ENCODE assay signal across 18 cellular contexts in genomic region chr10:68043030-68043429, GRCh38. TPM values are rescaled to one million over a fixed set of nuclear protein-coding genes. Genes with fewer than 3 reads are reported as not detected.
DNase-seq lines count a peak whose midpoint lies in the region; ATAC-seq, FAIRE-seq and TF ChIP-seq lines count a peak whose summit lies in the region.
"Had no signal": no experiment of that assay in that cellular context is flagged by ENCODE, and none has a peak within 500 bp of the region (broad histone marks: within the 10 kb centered on the region; RNA-seq: fewer than 3 reads in every experiment).

No MANE protein-coding gene starts in this region.

- CTCF ChIA-PET in PC-3 (lab: Charles Lee), result no interaction called here
- CTCF ChIA-PET in CD4-positive, alpha-beta memory T cell (lab: Charles Lee; ENCODE audit: partially characterized antibody), result no interaction called here

- H3K36me3 ChIP-seq in PC-3 (ENCODE audit: low read depth, low read length) (peaks cover 27% of the 10 kb centered on the region), fibroblast of lung (ENCODE audit: control insufficient read depth, insufficient read depth, low read length) (peaks cover 2% of the 10 kb centered on the region)
- peaks cover 13% of the 10 kb centered on the region for H3K36me3 ChIP-seq in CD4-positive, alpha-beta memory T cell (ENCODE audit: insufficient read depth, low read length)

- TF ChIP-seq CTCF in PC-3 (conservative IDR thresholded peaks at IDR 0.05; ENCODE audit: low read depth, low read length), result no peak
- no peak for TF ChIP-seq CTCF in fibroblast of lung (conservative IDR thresholded peaks at IDR 0.05 in 1 of 2, IDR thresholded peaks at IDR 0.05 in 1 of 2; ENCODE audit: low read depth in 1 of 2, low read length in 2 of 2)

- no TSS peak for BruUV-seq in PC-3 (replicated peaks; lab: Mats Ljungman, UMichigan)

- ATAC-seq in PC-3 (no peak), HG03378 (IDR thresholded peaks at IDR 0.05; ENCODE audit: unreplicated experiment) (no peak)
- ATAC-seq: activated CD8-positive, alpha-beta memory T cell treated with anti-CD3 and anti-CD28 coated beads, Interleukin-2, amount 10 ng/mL, durations not matched to agents 7 days and 5 days; left cardiac atrium had no signal

- H3K36me3 Mint-ChIP-seq in CD4-positive, alpha-beta memory T cell, result peaks cover 12 to 27% of the 10 kb centered on the region in 2 donors

- H3K27ac ChIP-seq in PC-3 (ENCODE audit: low read length) (no peak overlapping the region), fibroblast of lung (ENCODE audit: insufficient read depth, low read length) (no peak overlapping the region)
- no peak overlapping the region for H3K27ac ChIP-seq in CD4-positive, alpha-beta memory T cell (ENCODE audit: low read depth, low read length)
- H3K27ac ChIP-seq: C4-2B, hepatocyte, skin epidermis, vagina had no signal

- H3K27me3 Mint-ChIP-seq in CD4-positive, alpha-beta memory T cell, result no peaks in the 10 kb centered on the region
- H3K27me3 Mint-ChIP-seq: activated CD8-positive, alpha-beta memory T cell treated with anti-CD3 and anti-CD28 coated beads, Interleukin-2, amount 10 ng/mL, durations not matched to agents 7 days and 5 days had no signal

- no peaks in the 10 kb centered on the region for H3F3A ChIP-seq in PC-3 (ENCODE audit: low read length, unreplicated experiment)

- H3K27me3 ChIP-seq in PC-3 (ENCODE audit: low read length), result no peaks in the 10 kb centered on the region
- no peaks in the 10 kb centered on the region for H3K27me3 ChIP-seq in fibroblast of lung (ENCODE audit: control insufficient read depth, insufficient read depth, low read length)
- H3K27me3 ChIP-seq in CD4-positive, alpha-beta memory T cell (ENCODE audit: insufficient read depth, low read length), result no peaks in the 10 kb centered on the region
- H3K27me3 ChIP-seq: hepatocyte, vagina had no signal

- no peak overlapping the region for H3K4me3 Mint-ChIP-seq in CD4-positive, alpha-beta memory T cell
- H3K4me3 Mint-ChIP-seq: activated CD8-positive, alpha-beta memory T cell treated with anti-CD3 and anti-CD28 coated beads, Interleukin-2, amount 10 ng/mL, durations not matched to agents 7 days and 5 days had no signal

- no peaks in the 10 kb centered on the region for H3K9me2 ChIP-seq in PC-3 (replicated peaks; ENCODE audit: low read length)

- H2AFZ ChIP-seq in PC-3 (ENCODE audit: low read length), result no peak overlapping the region
- no peak overlapping the region for H2AFZ ChIP-seq in fibroblast of lung (ENCODE audit: low read length)
- H2AFZ ChIP-seq: hepatocyte had no signal

- H4K20me1 ChIP-seq in PC-3 (ENCODE audit: low read length), result no peaks in the 10 kb centered on the region
- no peaks in the 10 kb centered on the region for H4K20me1 ChIP-seq in fibroblast of lung (ENCODE audit: control insufficient read depth, extremely low read depth, insufficient read depth, low read length)

- H3K9me3 ChIP-seq in PC-3 (ENCODE audit: low read length) (no peaks in the 10 kb centered on the region), fibroblast of lung (ENCODE audit: control insufficient read depth, insufficient read depth, low read depth, low read length) (no peaks in the 10 kb centered on the region)
- no peaks in the 10 kb centered on the region for H3K9me3 ChIP-seq in CD4-positive, alpha-beta memory T cell (ENCODE audit: control insufficient read depth in 1 of 2, low read length in 2 of 2)
- H3K9me3 ChIP-seq: vagina had no signal

- H3K4me1 ChIP-seq in PC-3 (ENCODE audit: insufficient read depth, low read length) (no peaks in the 10 kb centered on the region), fibroblast of lung (ENCODE audit: control insufficient read depth, extremely low read depth, insufficient read depth, low read length) (peaks cover 4% of the 10 kb centered on the region)
- no peaks in the 10 kb centered on the region for H3K4me1 ChIP-seq in CD4-positive, alpha-beta memory T cell (ENCODE audit: insufficient read depth, low read length)

- H3K4me3 ChIP-seq in PC-3 (ENCODE audit: low read length), result no peak overlapping the region
- H3K4me3 ChIP-seq in fibroblast of lung (replicated peaks in 1 of 4; ENCODE audit: control extremely low read depth in 1 of 4, insufficient read depth in 1 of 4, low read depth in 3 of 4, low read length in 4 of 4), result no peak overlapping the region
- H3K4me3 ChIP-seq in CD4-positive, alpha-beta memory T cell (ENCODE audit: low read length in 2 of 2), result no peak overlapping the region
- H3K4me3 ChIP-seq: hepatocyte, skin epidermis, vagina had no signal

- DNase-seq in AG08395 (ENCODE audit: low spot score) (peak; percentile 58), ELR (ENCODE audit: low read depth) (peak; percentile 69), PC-3 (peak; percentile 32), fibroblast of lung (ENCODE audit: low read depth in 2 of 2) (peak; percentile 8 to 55), urothelium cell line (ENCODE audit: low spot score) (no peak)
- DNase-seq in CD4-positive, alpha-beta memory T cell, result no peak
- DNase-seq: activated CD8-positive, alpha-beta memory T cell treated with anti-CD3 and anti-CD28 coated beads, Interleukin-2, amount 10 ng/mL, durations not matched to agents 7 days and 5 days; DMS53; left cardiac atrium; NCI-H1436; occipital lobe; OCI-M1; stimulated activated naive CD4-positive, alpha-beta T cell treated with Interleukin-2 at 50 U/mL for 16 hours had no signal

- H3K9ac ChIP-seq in PC-3 (ENCODE audit: low read length) (no peak overlapping the region), fibroblast of lung (ENCODE audit: insufficient read depth, low read length) (no peak overlapping the region)

- peaks cover 20 to 32% (median 22%) of the 10 kb centered on the region in 4 donors for H3K4me1 Mint-ChIP-seq in CD4-positive, alpha-beta memory T cell

- FAIRE-seq in urothelium cell line (lab: Jason Lieb, UNC), result no peak

- intact Hi-C loops in PC-3 (cut with micrococcal nuclease), result no loop called here
- intact Hi-C loops in CD4-positive, alpha-beta memory T cell (cut with micrococcal nuclease), result no loop called here

- no peaks in the 10 kb centered on the region for H3K9me3 Mint-ChIP-seq in CD4-positive, alpha-beta memory T cell

- H3K79me2 ChIP-seq in PC-3 (ENCODE audit: low read length) (peaks cover 18% of the 10 kb centered on the region), fibroblast of lung (ENCODE audit: control insufficient read depth, insufficient read depth, low read length) (peaks cover 58% of the 10 kb centered on the region)

- H3K4me2 ChIP-seq in PC-3 (ENCODE audit: low read length), result no peak overlapping the region
- H3K4me2 ChIP-seq in fibroblast of lung (ENCODE audit: extremely low read depth, insufficient read depth, low read length), result no peak overlapping the region
- H3K4me2 ChIP-seq: hepatocyte had no signal

- POLR2A ChIA-PET in PC-3 (lab: Charles Lee; ENCODE audit: unreplicated experiment), result no interaction called here
- POLR2A ChIA-PET in CD4-positive, alpha-beta memory T cell (lab: Charles Lee; ENCODE audit: partially characterized antibody), result no interaction called here

- H3K27ac Mint-ChIP-seq in CD4-positive, alpha-beta memory T cell, result peak overlapping the region in 2 of 7 donors; percentile 8 to 27
- H3K27ac Mint-ChIP-seq: activated CD8-positive, alpha-beta memory T cell treated with anti-CD3 and anti-CD28 coated beads, Interleukin-2, amount 10 ng/mL, durations not matched to agents 7 days and 5 days had no signal

RNA-seq across cellular contexts. Expression of gene HERC4, which starts 32.1 kb away (rescaled TPM):
- total RNA-seq in PC-3 (2014; rRNA removed), result 57.4 and 74.4 TPM in 2 replicates
- total RNA-seq in fibroblast of lung, result 77.0 and 140 TPM in 2 replicates
- 53.1 and 93.3 TPM in 2 replicates for polyA plus RNA-seq in fibroblast of lung
- polyA plus RNA-seq in fibroblast of lung (2012), result 38.3 and 80.7 TPM in 2 replicates
- polyA minus RNA-seq in fibroblast of lung (ENCODE audit: low replicate concordance), result 11.4 and 13.9 TPM in 2 replicates
- 100 to 1,000 TPM; 104 to 117 TPM for total RNA-seq in CD4-positive, alpha-beta memory T cell
- polyA plus RNA-seq in CD4-positive, alpha-beta memory T cell, result 10 to 100 TPM; 15.7 to 28.4 TPM

Comparison
In these comparisons a context has a peak if more than half of its experiments do, and no peak if none do; other contexts are left out.
1. DNase-seq: peak in AG08395 (single experiment), ELR (single experiment), PC-3 (single experiment) and fibroblast of lung (2 of 2); none in CD4-positive, alpha-beta memory T cell (0 of 5) and urothelium cell line (single experiment).